In genomic region chr19:33374406-33374703, GRCh38 we compare ENCODE assay signal across 8 cellular contexts.
DNase-seq lines count a peak whose midpoint lies in the region; ATAC-seq and TF ChIP-seq lines count a peak whose summit lies in the region.

No MANE protein-coding gene starts in this region.

- H3K36me3 ChIP-seq in HUES6 (ENCODE audit: control insufficient read depth, insufficient read depth, low read length), result peaks cover 8% of the 10 kb centered on the region
- H3K36me3 ChIP-seq in WERI-Rb-1, result peaks cover 27% of the 10 kb centered on the region
- no peaks in the 10 kb centered on the region for H3K36me3 ChIP-seq in parathyroid adenoma (ENCODE audit: control insufficient read depth, insufficient read depth, low read length)

- TF ChIP-seq CTCF in C4-2B (conservative IDR thresholded peaks at IDR 0.05) (peak; percentile 27; the same call in 1 of the 2 replicates), WERI-Rb-1 (IDR thresholded peaks at IDR 0.05; ENCODE audit: low read depth, low read length) (no peak), fibroblast of pulmonary artery (IDR thresholded peaks at IDR 0.05; ENCODE audit: low read length, missing control alignments) (no peak), parathyroid adenoma (IDR thresholded peaks at IDR 0.05) (no peak)

- H3K4me1 ChIP-seq in HUES6 (ENCODE audit: control insufficient read depth, insufficient read depth, low read length) (peaks cover 40% of the 10 kb centered on the region), parathyroid adenoma (peaks cover 10% of the 10 kb centered on the region)

- H3K27me3 ChIP-seq in HUES6 (ENCODE audit: control insufficient read depth, insufficient read depth, low read length) (no peaks in the 10 kb centered on the region), WERI-Rb-1 (ENCODE audit: insufficient read depth, low read depth, severe bottlenecking) (no peaks in the 10 kb centered on the region), parathyroid adenoma (ENCODE audit: control insufficient read depth, insufficient read depth, low read length) (no peaks in the 10 kb centered on the region)

- no peak for ATAC-seq in GM18502 (IDR thresholded peaks at IDR 0.05; ENCODE audit: poor library complexity, unreplicated experiment)

- H3K27ac ChIP-seq in C4-2B (peak overlapping the region; percentile 98), HUES6 (ENCODE audit: low read depth, low read length) (no peak overlapping the region), WERI-Rb-1 (peak overlapping the region; percentile 98), parathyroid adenoma (peak overlapping the region; percentile 68)

- H3K4me3 ChIP-seq in HUES6 (ENCODE audit: low read depth, low read length) (peak overlapping the region; percentile 95), WERI-Rb-1 (ENCODE audit: low read depth, low read length) (peak overlapping the region; percentile 92), fibroblast of pulmonary artery (replicated peaks; ENCODE audit: low read depth, low read length) (peak overlapping the region; percentile 70), parathyroid adenoma (ENCODE audit: low read depth, low read length) (peak overlapping the region; percentile 50)

- DNase-seq in WERI-Rb-1 (peak; percentile 37), fibroblast of pulmonary artery (ENCODE audit: low read depth) (no peak)
- DNase-seq in stimulated activated naive CD4-positive, alpha-beta T cell treated with Interleukin-2 at 50 U/mL for 16 hours (lab: John Stamatoyannopoulos, UW), result no peak
- DNase-seq in effector CD8-positive, alpha-beta T cell (lab: John Stamatoyannopoulos, UW), result no peak

- peak overlapping the region; percentile 78 for H2AFZ ChIP-seq in parathyroid adenoma

- H3K9me3 ChIP-seq in HUES6 (ENCODE audit: control insufficient read depth, insufficient read depth, low read depth, low read length) (no peaks in the 10 kb centered on the region), WERI-Rb-1 (ENCODE audit: severe bottlenecking) (no peaks in the 10 kb centered on the region), parathyroid adenoma (ENCODE audit: control insufficient read depth, low read length) (no peaks in the 10 kb centered on the region)

- peak overlapping the region; percentile 38 for H3K4me2 ChIP-seq in parathyroid adenoma (ENCODE audit: low read length)

- H3K9ac ChIP-seq in HUES6 (ENCODE audit: low read length) (peak overlapping the region; percentile 97), parathyroid adenoma (peak overlapping the region; percentile 44)

- H3K79me2 ChIP-seq in parathyroid adenoma, result peaks cover 29% of the 10 kb centered on the region
